In genomic region chr4:13525606-13526281, GRCh38 we compare ENCODE assay signal across 1 cellular context.
TF ChIP-seq lines count a peak whose summit lies in the region.

No MANE protein-coding gene starts in this region.

TF ChIP-seq in K562, 482 proteins besides CTCF, POLR2A, EP300 and RAD21 (continued from another document and continues in another):
- TF ChIP-seq CEBPG (CRISPR knock-in tag; IDR thresholded peaks at IDR 0.05) (peak; percentile 11; the same call in 1 of the 2 replicates), CEBPG (tag; conservative IDR thresholded peaks at IDR 0.05 in 1 of 2, IDR thresholded peaks at IDR 0.05 in 1 of 2) (no peak), TAL1 (IDR thresholded peaks at IDR 0.05) (peak; percentile 80), ATF7 (IDR thresholded peaks at IDR 0.05) (0 out of 2 replicates have a peak, but pooled peaks have one; percentile 13), EP400 (IDR thresholded peaks at IDR 0.05) (no peak), POLR2AphosphoS2 (IDR thresholded peaks at IDR 0.05; ENCODE audit: low read length) (no peak), CBFB (CRISPR knock-in tag; IDR thresholded peaks at IDR 0.05) (no peak), DPF2 (IDR thresholded peaks at IDR 0.05) (peak; percentile 38; the same call in 1 of the 2 replicates), SP2 (IDR thresholded peaks at IDR 0.05; ENCODE audit: extremely low read depth, low read depth, low read length, poor library complexity, severe bottlenecking) (no peak), NCOR1 (IDR thresholded peaks at IDR 0.05) (0 out of 2 replicates have a peak, but pooled peaks have one; percentile 17), SP1 (CRISPR knock-in tag; IDR thresholded peaks at IDR 0.05) (no peak), MTA2 (IDR thresholded peaks at IDR 0.05; ENCODE audit: low read depth) (peak; percentile 58), SMARCA4 (IDR thresholded peaks at IDR 0.05) (peak; percentile 48; the same call in 1 of the 2 replicates), ETS2 (tag; IDR thresholded peaks at IDR 0.05; ENCODE audit: borderline replicate concordance, poor library complexity, severe bottlenecking) (no peak), TRIM24 (IDR thresholded peaks at IDR 0.05) (0 out of 4 replicates have a peak, but pooled peaks have one; percentile 20 to 24), BCLAF1 (IDR thresholded peaks at IDR 0.05; ENCODE audit: borderline replicate concordance in 1 of 2, control insufficient read depth in 1 of 2, low read depth in 2 of 2, low read length in 1 of 2) (no peak), BACH1 (tag; IDR thresholded peaks at IDR 0.05) (no peak), HMBOX1 (IDR thresholded peaks at IDR 0.05) (peak; percentile 89), CBFA2T3 (IDR thresholded peaks at IDR 0.05) (peak; percentile 73), ARID1B (IDR thresholded peaks at IDR 0.05) (peak; percentile 80), RNF219 (CRISPR knock-in tag; IDR thresholded peaks at IDR 0.05) (no peak), KHSRP (IDR thresholded peaks at IDR 0.05) (no peak), ZNF431 (CRISPR knock-in tag; IDR thresholded peaks at IDR 0.05) (no peak), ZNF584 (CRISPR knock-in tag; IDR thresholded peaks at IDR 0.05; ENCODE audit: low read depth) (0 out of 2 replicates have a peak, but pooled peaks have one; percentile 35), ZBTB17 (CRISPR knock-in tag; IDR thresholded peaks at IDR 0.05) (no peak), SMAD4 (CRISPR knock-in tag; conservative IDR thresholded peaks at IDR 0.05) (0 out of 2 replicates have a peak, but pooled peaks have one; percentile 10), TCF7L2 (IDR thresholded peaks at IDR 0.05; ENCODE audit: low read depth, low read length) (no peak), CBFA2T2 (conservative IDR thresholded peaks at IDR 0.05) (peak; percentile 58; the same call in 1 of the 2 replicates), TCF3 (CRISPR knock-in tag; IDR thresholded peaks at IDR 0.05) (peak; percentile 79), RCOR1 (IDR thresholded peaks at IDR 0.05; ENCODE audit: borderline replicate concordance in 1 of 2, low read depth in 2 of 2, low read length in 2 of 2) (peak in 1 of 2 experiments; percentile 49; a peak in 1 of 4 replicates), SMAD1 (IDR thresholded peaks at IDR 0.05; ENCODE audit: low read depth, low read length, partially characterized antibody) (no peak), MBD2 (IDR thresholded peaks at IDR 0.05; ENCODE audit: borderline replicate concordance, low read depth) (no peak), GATA2 (CRISPR knock-in tag; IDR thresholded peaks at IDR 0.05) (peak; percentile 25; the same call in 1 of the 2 replicates), HOXB6 (CRISPR knock-in tag; IDR thresholded peaks at IDR 0.05; ENCODE audit: borderline replicate concordance) (no peak), HDAC3 (IDR thresholded peaks at IDR 0.05; ENCODE audit: borderline replicate concordance, partially characterized antibody) (no peak), TEAD4 (IDR thresholded peaks at IDR 0.05; ENCODE audit: low read length) (peak; percentile 72), TEAD4 (CRISPR knock-in tag; IDR thresholded peaks at IDR 0.05; ENCODE audit: borderline replicate concordance) (no peak), ZNF699 (CRISPR knock-in tag; IDR thresholded peaks at IDR 0.05; ENCODE audit: insufficient replicate concordance) (no peak), TRIM25 (IDR thresholded peaks at IDR 0.05; ENCODE audit: borderline replicate concordance) (no peak), ZNF668 (CRISPR knock-in tag; IDR thresholded peaks at IDR 0.05) (no peak), MAZ (CRISPR knock-in tag; conservative IDR thresholded peaks at IDR 0.05 in 1 of 2, IDR thresholded peaks at IDR 0.05 in 1 of 2) (no peak), E2F1 (CRISPR knock-in tag; IDR thresholded peaks at IDR 0.05) (no peak)
- TF ChIP-seq, protein P1, sequence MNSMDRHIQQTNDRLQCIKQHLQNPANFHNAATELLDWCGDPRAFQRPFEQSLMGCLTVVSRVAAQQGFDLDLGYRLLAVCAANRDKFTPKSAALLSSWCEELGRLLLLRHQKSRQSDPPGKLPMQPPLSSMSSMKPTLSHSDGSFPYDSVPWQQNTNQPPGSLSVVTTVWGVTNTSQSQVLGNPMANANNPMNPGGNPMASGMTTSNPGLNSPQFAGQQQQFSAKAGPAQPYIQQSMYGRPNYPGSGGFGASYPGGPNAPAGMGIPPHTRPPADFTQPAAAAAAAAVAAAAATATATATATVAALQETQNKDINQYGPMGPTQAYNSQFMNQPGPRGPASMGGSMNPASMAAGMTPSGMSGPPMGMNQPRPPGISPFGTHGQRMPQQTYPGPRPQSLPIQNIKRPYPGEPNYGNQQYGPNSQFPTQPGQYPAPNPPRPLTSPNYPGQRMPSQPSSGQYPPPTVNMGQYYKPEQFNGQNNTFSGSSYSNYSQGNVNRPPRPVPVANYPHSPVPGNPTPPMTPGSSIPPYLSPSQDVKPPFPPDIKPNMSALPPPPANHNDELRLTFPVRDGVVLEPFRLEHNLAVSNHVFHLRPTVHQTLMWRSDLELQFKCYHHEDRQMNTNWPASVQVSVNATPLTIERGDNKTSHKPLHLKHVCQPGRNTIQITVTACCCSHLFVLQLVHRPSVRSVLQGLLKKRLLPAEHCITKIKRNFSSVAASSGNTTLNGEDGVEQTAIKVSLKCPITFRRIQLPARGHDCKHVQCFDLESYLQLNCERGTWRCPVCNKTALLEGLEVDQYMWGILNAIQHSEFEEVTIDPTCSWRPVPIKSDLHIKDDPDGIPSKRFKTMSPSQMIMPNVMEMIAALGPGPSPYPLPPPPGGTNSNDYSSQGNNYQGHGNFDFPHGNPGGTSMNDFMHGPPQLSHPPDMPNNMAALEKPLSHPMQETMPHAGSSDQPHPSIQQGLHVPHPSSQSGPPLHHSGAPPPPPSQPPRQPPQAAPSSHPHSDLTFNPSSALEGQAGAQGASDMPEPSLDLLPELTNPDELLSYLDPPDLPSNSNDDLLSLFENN (IDR thresholded peaks at IDR 0.05; ENCODE audit: low read depth in 2 of 2, low read length in 2 of 2): 0 out of 4 replicates have a peak, but pooled peaks of 1 of the 2 experiments have one; percentile 42
- TF ChIP-seq, protein P2, sequence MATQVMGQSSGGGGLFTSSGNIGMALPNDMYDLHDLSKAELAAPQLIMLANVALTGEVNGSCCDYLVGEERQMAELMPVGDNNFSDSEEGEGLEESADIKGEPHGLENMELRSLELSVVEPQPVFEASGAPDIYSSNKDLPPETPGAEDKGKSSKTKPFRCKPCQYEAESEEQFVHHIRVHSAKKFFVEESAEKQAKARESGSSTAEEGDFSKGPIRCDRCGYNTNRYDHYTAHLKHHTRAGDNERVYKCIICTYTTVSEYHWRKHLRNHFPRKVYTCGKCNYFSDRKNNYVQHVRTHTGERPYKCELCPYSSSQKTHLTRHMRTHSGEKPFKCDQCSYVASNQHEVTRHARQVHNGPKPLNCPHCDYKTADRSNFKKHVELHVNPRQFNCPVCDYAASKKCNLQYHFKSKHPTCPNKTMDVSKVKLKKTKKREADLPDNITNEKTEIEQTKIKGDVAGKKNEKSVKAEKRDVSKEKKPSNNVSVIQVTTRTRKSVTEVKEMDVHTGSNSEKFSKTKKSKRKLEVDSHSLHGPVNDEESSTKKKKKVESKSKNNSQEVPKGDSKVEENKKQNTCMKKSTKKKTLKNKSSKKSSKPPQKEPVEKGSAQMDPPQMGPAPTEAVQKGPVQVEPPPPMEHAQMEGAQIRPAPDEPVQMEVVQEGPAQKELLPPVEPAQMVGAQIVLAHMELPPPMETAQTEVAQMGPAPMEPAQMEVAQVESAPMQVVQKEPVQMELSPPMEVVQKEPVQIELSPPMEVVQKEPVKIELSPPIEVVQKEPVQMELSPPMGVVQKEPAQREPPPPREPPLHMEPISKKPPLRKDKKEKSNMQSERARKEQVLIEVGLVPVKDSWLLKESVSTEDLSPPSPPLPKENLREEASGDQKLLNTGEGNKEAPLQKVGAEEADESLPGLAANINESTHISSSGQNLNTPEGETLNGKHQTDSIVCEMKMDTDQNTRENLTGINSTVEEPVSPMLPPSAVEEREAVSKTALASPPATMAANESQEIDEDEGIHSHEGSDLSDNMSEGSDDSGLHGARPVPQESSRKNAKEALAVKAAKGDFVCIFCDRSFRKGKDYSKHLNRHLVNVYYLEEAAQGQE (CRISPR knock-in tag; IDR thresholded peaks at IDR 0.05; ENCODE audit: low read depth): no peak
- TF ChIP-seq, protein P3, sequence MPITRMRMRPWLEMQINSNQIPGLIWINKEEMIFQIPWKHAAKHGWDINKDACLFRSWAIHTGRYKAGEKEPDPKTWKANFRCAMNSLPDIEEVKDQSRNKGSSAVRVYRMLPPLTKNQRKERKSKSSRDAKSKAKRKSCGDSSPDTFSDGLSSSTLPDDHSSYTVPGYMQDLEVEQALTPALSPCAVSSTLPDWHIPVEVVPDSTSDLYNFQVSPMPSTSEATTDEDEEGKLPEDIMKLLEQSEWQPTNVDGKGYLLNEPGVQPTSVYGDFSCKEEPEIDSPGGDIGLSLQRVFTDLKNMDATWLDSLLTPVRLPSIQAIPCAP (CRISPR knock-in tag; IDR thresholded peaks at IDR 0.05; ENCODE audit: borderline replicate concordance): no peak
- TF ChIP-seq, protein P4, sequence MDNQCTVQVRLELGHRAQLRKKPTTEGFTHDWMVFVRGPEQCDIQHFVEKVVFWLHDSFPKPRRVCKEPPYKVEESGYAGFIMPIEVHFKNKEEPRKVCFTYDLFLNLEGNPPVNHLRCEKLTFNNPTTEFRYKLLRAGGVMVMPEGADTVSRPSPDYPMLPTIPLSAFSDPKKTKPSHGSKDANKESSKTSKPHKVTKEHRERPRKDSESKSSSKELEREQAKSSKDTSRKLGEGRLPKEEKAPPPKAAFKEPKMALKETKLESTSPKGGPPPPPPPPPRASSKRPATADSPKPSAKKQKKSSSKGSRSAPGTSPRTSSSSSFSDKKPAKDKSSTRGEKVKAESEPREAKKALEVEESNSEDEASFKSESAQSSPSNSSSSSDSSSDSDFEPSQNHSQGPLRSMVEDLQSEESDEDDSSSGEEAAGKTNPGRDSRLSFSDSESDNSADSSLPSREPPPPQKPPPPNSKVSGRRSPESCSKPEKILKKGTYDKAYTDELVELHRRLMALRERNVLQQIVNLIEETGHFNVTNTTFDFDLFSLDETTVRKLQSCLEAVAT (IDR thresholded peaks at IDR 0.05): no peak
